In the genomic region with DNA sequence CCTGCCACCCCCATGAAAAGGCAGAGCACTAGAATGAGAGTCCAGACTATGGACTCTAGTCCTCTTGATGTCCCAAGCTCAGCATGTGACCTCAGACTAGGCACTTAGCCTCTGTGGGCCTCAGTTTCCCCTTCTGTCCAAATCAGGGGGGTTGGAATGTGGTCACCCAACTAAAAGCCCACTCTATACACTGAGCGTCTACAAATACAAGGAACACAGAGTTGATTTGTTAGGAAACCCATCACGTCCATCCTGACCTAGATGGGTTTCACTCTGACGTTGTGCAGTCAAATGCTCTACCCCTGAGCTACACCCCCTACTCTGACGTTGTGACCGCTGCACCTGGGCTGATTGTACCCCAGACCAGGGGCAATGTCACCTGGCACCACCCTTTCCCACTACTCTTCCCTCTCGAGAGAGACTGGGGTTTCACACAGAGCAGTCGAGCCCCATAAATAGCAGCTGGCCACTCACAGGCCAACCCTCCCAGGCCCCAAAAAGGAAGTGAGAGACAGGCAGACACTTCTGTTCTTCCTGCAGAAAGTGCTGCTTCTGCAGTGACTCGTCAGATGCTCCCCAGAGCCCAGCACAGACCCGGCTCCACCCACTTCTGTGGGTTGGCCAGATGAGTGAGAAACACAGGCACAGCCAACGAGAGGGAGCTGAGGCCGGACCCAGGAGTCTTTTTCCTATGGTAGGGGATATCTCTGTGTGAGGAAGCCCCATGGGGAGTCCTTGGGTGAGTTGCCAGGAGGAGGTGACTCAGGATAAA, we compare ENCODE assay signal across 8 cellular contexts. TPM values are rescaled to one million over a fixed set of nuclear protein-coding genes. Genes with fewer than 3 reads are reported as not detected.
DNase-seq lines count a peak whose midpoint lies in the region; ATAC-seq, FAIRE-seq and TF ChIP-seq lines count a peak whose summit lies in the region.

No MANE protein-coding gene starts in this region.

- no peak overlapping the region for H3K4me3 ChIP-seq in fibroblast of villous mesenchyme (ENCODE audit: low read depth, low read length)

- peak; percentile 67 for ATAC-seq in HG02623 (IDR thresholded peaks at IDR 0.05; ENCODE audit: unreplicated experiment)

- TF ChIP-seq CTCF in fibroblast of villous mesenchyme (IDR thresholded peaks at IDR 0.05; ENCODE audit: insufficient read depth, low read depth, low read length), result no peak

- peak; percentile 100 for FAIRE-seq in GM18507 (lab: Jason Lieb, UNC)

- DNase-seq in GM18507 (ENCODE audit: extremely low spot score, insufficient read length, low read depth) (peak; percentile 83), NCI-H460 (ENCODE audit: extremely low read depth, low read depth) (peak; percentile 7), fibroblast of villous mesenchyme (ENCODE audit: low read depth) (peak; percentile 59), pons (ENCODE audit: low spot score) (peak; percentile 87), NCI-H748 (lab: John Stamatoyannopoulos, UW; ENCODE audit: unreplicated experiment) (no peak), NCI-H82 (lab: John Stamatoyannopoulos, UW) (no peak)
- peak; percentile 41 for DNase-seq in activated CD8-positive, alpha-beta memory T cell treated with anti-CD3 and anti-CD28 coated beads, Interleukin-2, amount 50 U/mL, for 4 hours

RNA-seq across cellular contexts. Expression of a gene that starts 16.1 kb away (rescaled TPM):
- total RNA-seq in NCI-H460 (2014; rRNA removed; shearing (Covaris generic)), result not detected in 2 replicates
- not detected in 2 replicates for polyA plus RNA-seq in NCI-H460 (2014; cell fraction: nucleus; rRNA removed)
- not detected in 2 replicates for total RNA-seq in fibroblast of villous mesenchyme

RNA-seq across cellular contexts. Expression of a gene that starts 54.2 kb away (rescaled TPM):
- 80.2 and 87.9 TPM in 2 replicates for total RNA-seq in NCI-H460 (2014; rRNA removed; shearing (Covaris generic))
- 75.6 and 85.4 TPM in 2 replicates for polyA plus RNA-seq in NCI-H460 (2014; cell fraction: nucleus; rRNA removed)
- 157 and 178 TPM in 2 replicates for total RNA-seq in fibroblast of villous mesenchyme

Comparison
In these comparisons a context has a peak if more than half of its experiments do, and no peak if none do; other contexts are left out.
1. DNase-seq: peak in GM18507 (single experiment), NCI-H460 (single experiment), activated CD8-positive, alpha-beta memory T cell treated with anti-CD3 and anti-CD28 coated beads, Interleukin-2, amount 50 U/mL, for 4 hours (single experiment), fibroblast of villous mesenchyme (single experiment) and pons (single experiment); none in NCI-H748 (single experiment) and NCI-H82 (single experiment).